Comparison of ENCODE assay signal across 14 cellular contexts in genomic region chr7:21300692-21301091, GRCh38.
DNase-seq lines count a peak whose midpoint lies in the region; ATAC-seq, FAIRE-seq and TF ChIP-seq lines count a peak whose summit lies in the region.
"Had no signal": no experiment of that assay in that cellular context is flagged by ENCODE, and none has a peak within 500 bp of the region (broad histone marks: within the 10 kb centered on the region; RNA-seq: fewer than 3 reads in every experiment).

No MANE protein-coding gene starts in this region.

- H3K9me3 ChIP-seq in K562 (replicated peaks; ENCODE audit: control insufficient read depth, insufficient read depth, low read depth, low read length), result no peaks in the 10 kb centered on the region
- H3K9me3 ChIP-seq in smooth muscle cell (replicated peaks; ENCODE audit: low read depth), result no peaks in the 10 kb centered on the region
- no peaks in the 10 kb centered on the region for H3K9me3 ChIP-seq in spleen

- TF ChIP-seq POLR2A in K562 (conservative IDR thresholded peaks at IDR 0.05), result no peak
- no peak for TF ChIP-seq POLR2A in spleen (IDR thresholded peaks at IDR 0.05)

- no peaks in the 10 kb centered on the region for H3K9me3 Mint-ChIP-seq in activated CD4-positive, alpha-beta T cell treated with anti-CD3 and anti-CD28 coated beads for 36 hours (ENCODE audit: low read depth)
- H3K9me3 Mint-ChIP-seq: stimulated activated effector memory CD8-positive, alpha-beta T cell treated with anti-CD3 and anti-CD28 coated beads, Interleukin-12 subunit alpha, Interleukin-12 subunit beta, amount 100 ng/mL, for 72 hours had no signal

- H3K4me3 ChIP-seq in K562 (no peak overlapping the region), smooth muscle cell (no peak overlapping the region), spleen (no peak overlapping the region)

- peaks cover 12% of the 10 kb centered on the region for H3K4me1 Mint-ChIP-seq in activated CD4-positive, alpha-beta T cell treated with anti-CD3 and anti-CD28 coated beads for 36 hours

- no peaks in the 10 kb centered on the region for H3K27me3 ChIP-seq in K562 (ENCODE audit: control insufficient read depth in 2 of 2, insufficient read depth in 2 of 2, low read length in 2 of 2)
- H3K27me3 ChIP-seq in smooth muscle cell (ENCODE audit: low read depth), result no peaks in the 10 kb centered on the region
- no peaks in the 10 kb centered on the region for H3K27me3 ChIP-seq in spleen (replicated peaks in 1 of 7)

- no peaks in the 10 kb centered on the region for H3K79me2 ChIP-seq in K562 (ENCODE audit: control insufficient read depth, insufficient read depth, low read length)
- H3K79me2 ChIP-seq in smooth muscle cell (ENCODE audit: low read depth), result no peaks in the 10 kb centered on the region

- H3K4me1 ChIP-seq in K562 (replicated peaks in 1 of 2; ENCODE audit: control insufficient read depth in 2 of 2, insufficient read depth in 2 of 2, low read length in 2 of 2) (no peaks in the 10 kb centered on the region), smooth muscle cell (ENCODE audit: low read depth) (no peaks in the 10 kb centered on the region), spleen (no peaks in the 10 kb centered on the region)

- H3K27ac ChIP-seq in K562 (ENCODE audit: extremely low read depth, low read depth, low read length) (no peak overlapping the region), smooth muscle cell (ENCODE audit: low read depth) (no peak overlapping the region), spleen (no peak overlapping the region)

- ATAC-seq in activated CD4-positive, alpha-beta T cell treated with anti-CD3 and anti-CD28 coated beads for 36 hours, result no peak
- peak; percentile 82 for ATAC-seq in K562
- no peak for ATAC-seq in GM21528 (IDR thresholded peaks at IDR 0.05; ENCODE audit: low FRiP score, unreplicated experiment)
- ATAC-seq: stimulated activated effector memory CD8-positive, alpha-beta T cell treated with anti-CD3 and anti-CD28 coated beads, Interleukin-12 subunit alpha, Interleukin-12 subunit beta, amount 100 ng/mL, for 72 hours had no signal

- no peaks in the 10 kb centered on the region for H3K36me3 Mint-ChIP-seq in activated CD4-positive, alpha-beta T cell treated with anti-CD3 and anti-CD28 coated beads for 36 hours (ENCODE audit: low read depth)
- H3K36me3 Mint-ChIP-seq: activated naive CD8-positive, alpha-beta T cell; stimulated activated effector memory CD8-positive, alpha-beta T cell treated with anti-CD3 and anti-CD28 coated beads, Interleukin-12 subunit alpha, Interleukin-12 subunit beta, amount 100 ng/mL, for 72 hours had no signal

- CTCF ChIA-PET in activated CD4-positive, alpha-beta T cell treated with anti-CD3 and anti-CD28 coated beads for 36 hours (lab: Charles Lee), result interaction anchor here (0.8 kb wide), 1 partner anchor 57 kb away, joined by 5 read pairs; no protein-coding TSS in a partner anchor
- CTCF ChIA-PET in K562 (lab: Yijun Ruan, JAX; ENCODE audit: low intra/inter-chr PET ratio), result no interaction called here

- H3K36me3 ChIP-seq in K562 (ENCODE audit: control insufficient read depth, insufficient read depth, low read length) (no peaks in the 10 kb centered on the region), smooth muscle cell (ENCODE audit: low read depth) (no peaks in the 10 kb centered on the region), spleen (no peaks in the 10 kb centered on the region)

- TF ChIP-seq CTCF in K562 (IDR thresholded peaks at IDR 0.05 in 2 of 3, conservative IDR thresholded peaks at IDR 0.05 in 1 of 3; ENCODE audit: insufficient read depth in 2 of 3, low read depth in 1 of 3, low read length in 3 of 3), result peak; percentile 31 to 46 (median 46); a peak in 5 of 6 replicates
- TF ChIP-seq CTCF in smooth muscle cell (IDR thresholded peaks at IDR 0.05; ENCODE audit: borderline replicate concordance, insufficient read depth, poor library complexity, severe bottlenecking), result peak; percentile 14
- peak in 3 of 11 experiments; percentile 12 to 19 (median 13) for TF ChIP-seq CTCF in spleen (IDR thresholded peaks at IDR 0.05 in 8 of 11, conservative IDR thresholded peaks at IDR 0.05 in 3 of 11)

- H3K9ac ChIP-seq in K562 (ENCODE audit: insufficient read depth in 1 of 2, low read depth in 2 of 2, low read length in 2 of 2) (no peak overlapping the region), smooth muscle cell (ENCODE audit: low read depth) (no peak overlapping the region)

- no peaks in the 10 kb centered on the region for H3F3A ChIP-seq in smooth muscle cell (ENCODE audit: low read depth)

- in situ Hi-C loops in K562 (cut with MboI), result no loop called here

- DNase-seq in activated CD4-positive, alpha-beta T cell treated with anti-CD3 and anti-CD28 coated beads for 36 hours, result peak; percentile 7
- no peak for DNase-seq in activated CD4-positive, alpha-beta T cell treated with anti-CD3 and anti-CD28 coated beads, Interleukin-2, amount 50 U/mL, for 4 hours
- peak; percentile 22 to 56 for DNase-seq in Kasumi-1 (lab: John Stamatoyannopoulos, UW)
- DNase-seq in K562 (ENCODE audit: extremely low read depth in 1 of 4, low spot score in 3 of 4), result peak; percentile 2 to 30 (median 8)
- no peak for DNase-seq in smooth muscle cell (lab: John Stamatoyannopoulos, UW; ENCODE audit: unreplicated experiment)
- no peak for DNase-seq in dedifferentiated amniotic fluid mesenchymal stem cell (ENCODE audit: extremely low spot score)
- DNase-seq in spleen, result no peak
- DNase-seq: activated CD4-positive, alpha-beta T cell treated with anti-CD3 and anti-CD28 coated beads, Interleukin-2, amount 50 U/mL, for 1 hour; effector CD8-positive, alpha-beta T cell; NCI-H1694 treated with DMSO at 0.1 percent for 48 hours; stimulated activated CD4-positive, alpha-beta T cell treated with anti-CD3 and anti-CD28 coated beads, Interleukin-12 subunit alpha, Interleukin-12 subunit beta, amount 100 ng/mL, for 4 hours had no signal

- no peak for FAIRE-seq in K562 (lab: Jason Lieb, UNC)

- H3K27ac Mint-ChIP-seq in activated CD4-positive, alpha-beta T cell treated with anti-CD3 and anti-CD28 coated beads for 36 hours, result no peak overlapping the region
- H3K27ac Mint-ChIP-seq: activated naive CD8-positive, alpha-beta T cell; stimulated activated effector memory CD8-positive, alpha-beta T cell treated with anti-CD3 and anti-CD28 coated beads, Interleukin-12 subunit alpha, Interleukin-12 subunit beta, amount 100 ng/mL, for 72 hours had no signal

- no TSS peak for BruUV-seq in K562 (replicated peaks; lab: Mats Ljungman, UMichigan)

- H3K4me3 Mint-ChIP-seq in activated CD4-positive, alpha-beta T cell treated with anti-CD3 and anti-CD28 coated beads for 36 hours, result no peak overlapping the region
- H3K4me3 Mint-ChIP-seq: activated naive CD8-positive, alpha-beta T cell; stimulated activated effector memory CD8-positive, alpha-beta T cell treated with anti-CD3 and anti-CD28 coated beads, Interleukin-12 subunit alpha, Interleukin-12 subunit beta, amount 100 ng/mL, for 72 hours had no signal

- TF ChIP-seq EP300 in K562 (IDR thresholded peaks at IDR 0.05; ENCODE audit: low read length), result no peak

- H3K9me1 ChIP-seq in K562 (ENCODE audit: control insufficient read depth, insufficient read depth, low read length), result no peaks in the 10 kb centered on the region

- no peaks in the 10 kb centered on the region for H3K27me3 Mint-ChIP-seq in activated CD4-positive, alpha-beta T cell treated with anti-CD3 and anti-CD28 coated beads for 36 hours
- H3K27me3 Mint-ChIP-seq: activated naive CD8-positive, alpha-beta T cell had no signal

- H2AFZ ChIP-seq in K562 (ENCODE audit: low read depth, low read length) (no peak overlapping the region), smooth muscle cell (ENCODE audit: low read depth) (no peak overlapping the region)

- POLR2A ChIA-PET in activated CD4-positive, alpha-beta T cell treated with anti-CD3 and anti-CD28 coated beads for 36 hours (lab: Charles Lee), result no interaction called here
- POLR2A ChIA-PET in K562 (lab: Yijun Ruan, JAX), result no interaction called here

- WGBS in K562 (ENCODE audit: insufficient coverage, low coverage, missing lambda C conversion rate), result 0% methylated on average over 2 of the region's 2 CpGs
- 84% methylated on average over 2 of the region's 2 CpGs for WGBS in smooth muscle cell (ENCODE audit: low lambda C conversion rate)
- 80 to 87% (median 83%) methylated on average over 2 of the region's 2 CpGs for WGBS in spleen, 5 donors

- intact Hi-C loops in activated CD4-positive, alpha-beta T cell treated with anti-CD3 and anti-CD28 coated beads for 36 hours (cut with DNase I, micrococcal nuclease), result loop anchor here in 1 of 2 experiments (2.0 kb wide), 1 partner anchor 206 kb away; no protein-coding TSS in a partner anchor
- intact Hi-C loops in K562 (cut with micrococcal nuclease) (loop anchor here (10.0 kb wide), 1 partner anchor 204 kb away; no protein-coding TSS in a partner anchor), spleen (cut with DNase I; ENCODE audit: low total_unique reads) (no loop called here)

- TF ChIP-seq RAD21 in K562 (CRISPR knock-in tag; conservative IDR thresholded peaks at IDR 0.05 in 1 of 2, IDR thresholded peaks at IDR 0.05 in 1 of 2), result no peak; a peak in 1 of 4 replicates

- H3K4me2 ChIP-seq in K562 (ENCODE audit: insufficient read depth, low read length), result no peak overlapping the region
- no peak overlapping the region for H3K4me2 ChIP-seq in smooth muscle cell

- no peaks in the 10 kb centered on the region for H4K20me1 ChIP-seq in K562 (replicated peaks; ENCODE audit: control insufficient read depth, insufficient read depth, low read length)
- H4K20me1 ChIP-seq in smooth muscle cell (ENCODE audit: low read depth), result no peaks in the 10 kb centered on the region

TF ChIP-seq in K562, 482 proteins besides CTCF, POLR2A, EP300 and RAD21 (continues in another document):
- TF ChIP-seq SMARCA4 (IDR thresholded peaks at IDR 0.05) (no peak), NR2C2 (CRISPR knock-in tag; IDR thresholded peaks at IDR 0.05) (no peak), NR2C2 (tag; IDR thresholded peaks at IDR 0.05) (no peak), HMGN3 (IDR thresholded peaks at IDR 0.05; ENCODE audit: borderline replicate concordance, extremely low read depth, insufficient read length, low read depth, low read length) (no peak), FOXA3 (CRISPR knock-in tag; conservative IDR thresholded peaks at IDR 0.05 in 1 of 2, IDR thresholded peaks at IDR 0.05 in 1 of 2) (no peak), HNRNPK (IDR thresholded peaks at IDR 0.05; ENCODE audit: low read depth, low read length, poor library complexity, severe bottlenecking) (no peak), ZNF197 (CRISPR knock-in tag; IDR thresholded peaks at IDR 0.05; ENCODE audit: low read depth) (no peak), HCFC1 (IDR thresholded peaks at IDR 0.05; ENCODE audit: low read depth, low read length) (no peak), ATF1 (CRISPR knock-in tag; IDR thresholded peaks at IDR 0.05) (no peak), ATF1 (tag; IDR thresholded peaks at IDR 0.05) (no peak), ERF (CRISPR knock-in tag; IDR thresholded peaks at IDR 0.05) (no peak), RNF2 (IDR thresholded peaks at IDR 0.05) (no peak), ZNF445 (CRISPR knock-in tag; IDR thresholded peaks at IDR 0.05; ENCODE audit: low read depth) (no peak)

Comparison
In these comparisons a context has a peak if more than half of its experiments do, and no peak if none do; other contexts are left out.
1. DNase-seq: peak in activated CD4-positive, alpha-beta T cell treated with anti-CD3 and anti-CD28 coated beads for 36 hours (single experiment), Kasumi-1 (2 of 2) and K562 (4 of 4); none in activated CD4-positive, alpha-beta T cell treated with anti-CD3 and anti-CD28 coated beads, Interleukin-2, amount 50 U/mL, for 4 hours (0 of 2), smooth muscle cell (single experiment), dedifferentiated amniotic fluid mesenchymal stem cell (single experiment) and spleen (single experiment).